In genomic region chr5:43295202-43295601, GRCh38 we compare ENCODE assay signal across 18 cellular contexts.
"Had no signal": no experiment of that assay in that cellular context is flagged by ENCODE, and none has a peak within 500 bp of the region (broad histone marks: within the 10 kb centered on the region; RNA-seq: fewer than 3 reads in every experiment).

No MANE protein-coding gene starts in this region.

- H3K4me3 Mint-ChIP-seq: dendritic cell treated with granulocyte-macrophage colony-stimulating factor and Interleukin-4, amounts not matched to agents 40 ng/mL and 50 ng/mL, for 4 days; effector memory CD8-positive, alpha-beta T cell; naive thymus-derived CD4-positive, alpha-beta T cell; nephron progenitor cell had no signal

- H3K27me3 Mint-ChIP-seq: dendritic cell treated with granulocyte-macrophage colony-stimulating factor and Interleukin-4, amounts not matched to agents 40 ng/mL and 50 ng/mL, for 4 days; effector memory CD8-positive, alpha-beta T cell; naive thymus-derived CD4-positive, alpha-beta T cell had no signal

- FAIRE-seq: islet of Langerhans had no signal

- H3K9me3 ChIP-seq: esophagus muscularis mucosa, gastrocnemius medialis, heart right ventricle, neutrophil, psoas muscle had no signal

- H3K4me1 Mint-ChIP-seq: nephron progenitor cell had no signal

- H3K27me3 ChIP-seq: esophagus muscularis mucosa, gastrocnemius medialis, heart right ventricle, neutrophil had no signal

- H3K4me1 ChIP-seq: gastrocnemius medialis, psoas muscle had no signal

- DNase-seq: effector memory CD8-positive, alpha-beta T cell; gastrocnemius medialis; heart right ventricle; hypothalamus; kidney glomerular epithelial cell; mesendoderm; naive thymus-derived CD4-positive, alpha-beta T cell; nephron progenitor cell; psoas muscle; retina; stimulated activated CD4-positive, alpha-beta T cell treated with anti-CD3 and anti-CD28 coated beads, Interleukin-2, amount 100 ng/mL, for 48 hours; stimulated activated naive CD4-positive, alpha-beta T cell treated with Interleukin-2 at 50 U/mL for 16 hours; trophoblast cell had no signal

- H3K27ac Mint-ChIP-seq: dendritic cell treated with granulocyte-macrophage colony-stimulating factor and Interleukin-4, amounts not matched to agents 40 ng/mL and 50 ng/mL, for 4 days; effector memory CD8-positive, alpha-beta T cell; nephron progenitor cell had no signal

- H3K9me3 Mint-ChIP-seq: dendritic cell treated with granulocyte-macrophage colony-stimulating factor and Interleukin-4, amounts not matched to agents 40 ng/mL and 50 ng/mL, for 4 days; effector memory CD8-positive, alpha-beta T cell; nephron progenitor cell had no signal

- H3K4me3 ChIP-seq: esophagus muscularis mucosa, gastrocnemius medialis, heart right ventricle, psoas muscle, smooth muscle cell had no signal

- ATAC-seq: effector memory CD8-positive, alpha-beta T cell; gastrocnemius medialis; heart right ventricle; naive thymus-derived CD4-positive, alpha-beta T cell; psoas muscle had no signal
